In the genomic region with DNA sequence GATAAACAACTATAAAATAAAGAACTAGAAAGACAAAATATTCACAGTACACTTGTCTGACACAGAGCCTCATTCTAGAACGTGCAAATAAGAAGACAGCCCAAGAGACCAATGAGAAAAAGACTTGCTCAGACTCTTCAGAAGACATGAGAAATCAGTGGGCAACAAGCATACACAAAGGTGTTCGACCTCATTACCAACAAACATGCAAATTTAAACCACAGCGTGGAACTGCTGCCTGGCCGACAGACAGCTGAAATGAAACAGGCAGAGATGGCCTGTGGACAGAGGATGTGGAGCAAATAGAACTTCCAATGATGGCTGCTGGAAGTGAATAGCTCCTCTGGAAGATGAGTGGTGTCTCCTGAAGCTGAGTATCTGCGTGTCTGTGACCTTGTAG, we compare ENCODE assay signal across 24 cellular contexts. TPM values are rescaled to one million over a fixed set of nuclear protein-coding genes. Genes with fewer than 3 reads are reported as not detected.
DNase-seq lines count a peak whose midpoint lies in the region; ATAC-seq and TF ChIP-seq lines count a peak whose summit lies in the region.
"Had no signal": no experiment of that assay in that cellular context is flagged by ENCODE, and none has a peak within 500 bp of the region (broad histone marks: within the 10 kb centered on the region; RNA-seq: fewer than 3 reads in every experiment).

No MANE protein-coding gene starts in this region.

- H3K9me3 Mint-ChIP-seq in activated T-cell treated with anti-CD3 and anti-CD28 coated beads, Interleukin-2, amount 50 U/mL, for 4 hours = peaks cover 14% of the 10 kb centered on the region
- no peaks in the 10 kb centered on the region for H3K9me3 Mint-ChIP-seq in Calu3 (ENCODE audit: low read depth, unreplicated experiment)

- peak; percentile 15 for DNase-seq in GM13976 (ENCODE audit: low spot score)
- no peak for DNase-seq in adipocyte (ENCODE audit: low read depth)
- no peak for DNase-seq in osteoblast (ENCODE audit: insufficient read length, low spot score, missing footprints)
- no peak for DNase-seq in upper lobe of left lung
- no peak for DNase-seq in thyroid gland
- DNase-seq in activated T-cell treated with anti-CD3 and anti-CD28 coated beads, Interleukin-2, amount 50 U/mL, for 4 hours = no peak
- no peak for DNase-seq in Calu3
- DNase-seq: activated CD4-positive, alpha-beta T cell treated with anti-CD3 and anti-CD28 coated beads for 4 hours; activated CD8-positive, alpha-beta memory T cell treated with anti-CD3 and anti-CD28 coated beads for 24 hours; activated T-cell treated with anti-CD3 and anti-CD28 coated beads, Interleukin-2, amount 50 U/mL, for 1 hour; CD4-positive, alpha-beta T cell; DMS 273 treated with DMSO at 0.1 percent for 48 hours; EL; H7; kidney glomerular epithelial cell; NCI-H1092 treated with DMSO at 0.1 percent for 48 hours; NCI-H187 treated with DMSO at 0.1 percent for 48 hours; NCI-H524 treated with DMSO at 0.1 percent for 48 hours; SIG-M5; stimulated activated naive CD8-positive, alpha-beta T cell treated with anti-CD3 and anti-CD28 coated beads, Interleukin-15, Interleukin-2, amounts not matched to agents 100 U/mL and 50 U/mL, for 24 hours; trophoblast cell had no signal

- H3K27me3 ChIP-seq in adipocyte (replicated peaks; ENCODE audit: control insufficient read depth, insufficient read depth, low read length) (no peaks in the 10 kb centered on the region), osteoblast (ENCODE audit: insufficient read depth, low read length) (no peaks in the 10 kb centered on the region), upper lobe of left lung (no peaks in the 10 kb centered on the region), thyroid gland (no peaks in the 10 kb centered on the region)
- H3K27me3 ChIP-seq: neural progenitor cell had no signal

- no peak for TF ChIP-seq POLR2A in upper lobe of left lung (IDR thresholded peaks at IDR 0.05)
- no peak for TF ChIP-seq POLR2A in thyroid gland (IDR thresholded peaks at IDR 0.05)

- H3K9ac ChIP-seq in adipocyte (ENCODE audit: low read length) = peak overlapping the region; percentile 69
- H3K9ac ChIP-seq: neural progenitor cell had no signal

- 68 to 71% methylated on average over 5 of the region's 5 CpGs for WGBS in upper lobe of left lung, 2 donors
- 80 to 83% methylated on average over 5 of the region's 5 CpGs for WGBS in thyroid gland, 2 donors

- CTCF ChIA-PET in Calu3 (lab: Charles Lee) = no interaction called here

- no peaks in the 10 kb centered on the region for H3K9me3 ChIP-seq in adipocyte (ENCODE audit: control insufficient read depth, low read length)
- no peaks in the 10 kb centered on the region for H3K9me3 ChIP-seq in osteoblast (ENCODE audit: low read depth, low read length)
- peaks cover 0 to 5% (median 0%) of the 10 kb centered on the region in 4 donors for H3K9me3 ChIP-seq in upper lobe of left lung
- H3K9me3 ChIP-seq in thyroid gland = no peaks in the 10 kb centered on the region

- TF ChIP-seq CTCF in GM13976 (IDR thresholded peaks at IDR 0.05; ENCODE audit: borderline replicate concordance, control extremely low read depth, extremely low read depth, insufficient read depth, missing control alignments) = no peak
- TF ChIP-seq CTCF in osteoblast (IDR thresholded peaks at IDR 0.05; ENCODE audit: extremely low read depth, low read depth, low read length) = no peak
- TF ChIP-seq CTCF in upper lobe of left lung (IDR thresholded peaks at IDR 0.05) = no peak
- TF ChIP-seq CTCF in thyroid gland (IDR thresholded peaks at IDR 0.05) = no peak
- TF ChIP-seq CTCF in Calu3 (IDR thresholded peaks at IDR 0.05; ENCODE audit: unreplicated experiment) = no peak

- peak overlapping the region; percentile 17 for H2AFZ ChIP-seq in osteoblast (ENCODE audit: low read length)
- H2AFZ ChIP-seq: neural progenitor cell had no signal

- no peak for TF ChIP-seq EP300 in upper lobe of left lung (IDR thresholded peaks at IDR 0.05)

- BruUV-seq in Calu3 (replicated peaks; lab: Mats Ljungman, UMichigan) = no TSS peak

- no peaks in the 10 kb centered on the region for H3K79me2 ChIP-seq in osteoblast (ENCODE audit: insufficient read depth, low read length)

- H3K4me1 ChIP-seq in adipocyte (ENCODE audit: control insufficient read depth, insufficient read depth, low read length) (peaks cover 39% of the 10 kb centered on the region), osteoblast (ENCODE audit: insufficient read depth, low read length) (peaks cover 21% of the 10 kb centered on the region), upper lobe of left lung (no peaks in the 10 kb centered on the region), thyroid gland (peaks cover under 1 to 12% of the 10 kb centered on the region in 2 donors)
- H3K4me1 ChIP-seq: neural progenitor cell had no signal

- H3K27ac ChIP-seq in osteoblast (ENCODE audit: low read depth, low read length) (peak overlapping the region; percentile 78), upper lobe of left lung (peak overlapping the region; percentile 3 to 36 (median 17)), thyroid gland (peak overlapping the region in 1 of 3 donors; percentile 37)
- H3K27ac ChIP-seq: neural progenitor cell had no signal

- H3K4me3 ChIP-seq in adipocyte (ENCODE audit: low read length) (peak overlapping the region; percentile 70), osteoblast (ENCODE audit: insufficient read depth, low read length) (no peak overlapping the region), upper lobe of left lung (no peak overlapping the region), thyroid gland (replicated peaks in 1 of 3) (no peak overlapping the region)
- H3K4me3 ChIP-seq: neural progenitor cell had no signal

- ATAC-seq in upper lobe of left lung (ENCODE audit: low FRiP score in 2 of 2) = no peak
- ATAC-seq in activated T-cell treated with anti-CD3 and anti-CD28 coated beads, Interleukin-2, amount 50 U/mL, for 4 hours = no peak
- ATAC-seq: stimulated activated naive CD8-positive, alpha-beta T cell treated with anti-CD3 and anti-CD28 coated beads, Interleukin-15, Interleukin-2, amounts not matched to agents 100 U/mL and 50 U/mL, for 24 hours had no signal

- no peak overlapping the region for H3K4me3 Mint-ChIP-seq in activated T-cell treated with anti-CD3 and anti-CD28 coated beads, Interleukin-2, amount 50 U/mL, for 4 hours
- H3K4me3 Mint-ChIP-seq in Calu3 (ENCODE audit: low read depth, unreplicated experiment) = no peak overlapping the region
- H3K4me3 Mint-ChIP-seq: brain; CD4-positive, alpha-beta T cell; memory B cell; neural progenitor cell had no signal

- in situ Hi-C loops in GM13976 (cut with MboI; ENCODE audit: low sequenced_read_pairs, unreplicated experiment) = no loop called here

- H3K27me3 Mint-ChIP-seq in activated T-cell treated with anti-CD3 and anti-CD28 coated beads, Interleukin-2, amount 50 U/mL, for 4 hours (ENCODE audit: low read depth) = peaks cover 26% of the 10 kb centered on the region
- H3K27me3 Mint-ChIP-seq in Calu3 (ENCODE audit: unreplicated experiment) = peaks cover 85% of the 10 kb centered on the region

- intact Hi-C loops in thyroid gland (cut with DNase I) (no loop called here), Calu3 (cut with micrococcal nuclease; ENCODE audit: unreplicated experiment) (no loop called here)

- H3K4me1 Mint-ChIP-seq in activated T-cell treated with anti-CD3 and anti-CD28 coated beads, Interleukin-2, amount 50 U/mL, for 4 hours (ENCODE audit: low read depth) = peaks cover 2% of the 10 kb centered on the region
- H3K4me1 Mint-ChIP-seq in Calu3 (ENCODE audit: low read depth, unreplicated experiment) = no peaks in the 10 kb centered on the region
- H3K4me1 Mint-ChIP-seq: memory B cell, neural progenitor cell had no signal

- H3K27ac Mint-ChIP-seq in Calu3 (ENCODE audit: unreplicated experiment) = no peak overlapping the region
- H3K27ac Mint-ChIP-seq: CD4-positive, alpha-beta T cell; memory B cell; neural progenitor cell had no signal

- no peak overlapping the region for H3K4me2 ChIP-seq in osteoblast (ENCODE audit: insufficient read depth, low read length)
- H3K4me2 ChIP-seq: neural progenitor cell had no signal

- H3K36me3 ChIP-seq in adipocyte (ENCODE audit: control insufficient read depth, insufficient read depth, low read length, severe bottlenecking) (no peaks in the 10 kb centered on the region), osteoblast (ENCODE audit: insufficient read depth, low read length) (no peaks in the 10 kb centered on the region), upper lobe of left lung (no peaks in the 10 kb centered on the region), thyroid gland (no peaks in the 10 kb centered on the region)
- H3K36me3 ChIP-seq: neural progenitor cell had no signal

- no peaks in the 10 kb centered on the region for H3K36me3 Mint-ChIP-seq in activated T-cell treated with anti-CD3 and anti-CD28 coated beads, Interleukin-2, amount 50 U/mL, for 4 hours (ENCODE audit: insufficient read depth)
- H3K36me3 Mint-ChIP-seq in Calu3 (ENCODE audit: insufficient read depth, unreplicated experiment) = no peaks in the 10 kb centered on the region
- H3K36me3 Mint-ChIP-seq: neural progenitor cell had no signal

- no peaks in the 10 kb centered on the region for H4K20me1 ChIP-seq in osteoblast (ENCODE audit: insufficient read depth, low read length)

RNA-seq across cellular contexts. Expression of a gene that starts 22.4 kb away (rescaled TPM):
- total RNA-seq in osteoblast = 1,531 and 1,612 TPM in 2 replicates
- total RNA-seq in upper lobe of left lung = 100 to 1,000 TPM in 5 of 6 donors, 10 to 100 TPM in 1; 61.9 to 351 (median 205) TPM
- total RNA-seq in thyroid gland = 100 to 1,000 TPM in 3 of 4 donors, 10 to 100 TPM in 1; 96.1 to 213 (median 162) TPM
- total RNA-seq in activated T-cell treated with anti-CD3 and anti-CD28 coated beads, Interleukin-2, amount 50 U/mL, for 4 hours = 1 to 10 TPM; 2.8 to 3.6 (median 3.0) TPM
- total RNA-seq in Calu3 (2022) = 17.8 and 18.5 TPM in 2 replicates
